ENCODE assay signal across 1 cellular context in genomic region chr4:176270669-176271068, GRCh38.
TF ChIP-seq lines count a peak whose summit lies in the region.

No MANE protein-coding gene starts in this region.

TF ChIP-seq in GM12878, 131 proteins besides CTCF, POLR2A, EP300 and RAD21:
- TF ChIP-seq ZBTB11 (CRISPR knock-in tag; IDR thresholded peaks at IDR 0.05), result no peak
- TF ChIP-seq HDAC2 (IDR thresholded peaks at IDR 0.05), result no peak
- no peak for TF ChIP-seq PBX3 (IDR thresholded peaks at IDR 0.05; ENCODE audit: insufficient replicate concordance, low read depth, low read length)
- TF ChIP-seq NRF1 (conservative IDR thresholded peaks at IDR 0.05; ENCODE audit: low read depth, low read length), result no peak
- TF ChIP-seq NBN (IDR thresholded peaks at IDR 0.05), result no peak
- no peak for TF ChIP-seq ELK1 (IDR thresholded peaks at IDR 0.05; ENCODE audit: low read depth, low read length)
- no peak for TF ChIP-seq ZBTB4 (CRISPR knock-in tag; IDR thresholded peaks at IDR 0.05)
TF ChIP-seq in GM12878: peak in this region for 0.
